9 cellular contexts compared by ENCODE assay signal in the genomic region with DNA sequence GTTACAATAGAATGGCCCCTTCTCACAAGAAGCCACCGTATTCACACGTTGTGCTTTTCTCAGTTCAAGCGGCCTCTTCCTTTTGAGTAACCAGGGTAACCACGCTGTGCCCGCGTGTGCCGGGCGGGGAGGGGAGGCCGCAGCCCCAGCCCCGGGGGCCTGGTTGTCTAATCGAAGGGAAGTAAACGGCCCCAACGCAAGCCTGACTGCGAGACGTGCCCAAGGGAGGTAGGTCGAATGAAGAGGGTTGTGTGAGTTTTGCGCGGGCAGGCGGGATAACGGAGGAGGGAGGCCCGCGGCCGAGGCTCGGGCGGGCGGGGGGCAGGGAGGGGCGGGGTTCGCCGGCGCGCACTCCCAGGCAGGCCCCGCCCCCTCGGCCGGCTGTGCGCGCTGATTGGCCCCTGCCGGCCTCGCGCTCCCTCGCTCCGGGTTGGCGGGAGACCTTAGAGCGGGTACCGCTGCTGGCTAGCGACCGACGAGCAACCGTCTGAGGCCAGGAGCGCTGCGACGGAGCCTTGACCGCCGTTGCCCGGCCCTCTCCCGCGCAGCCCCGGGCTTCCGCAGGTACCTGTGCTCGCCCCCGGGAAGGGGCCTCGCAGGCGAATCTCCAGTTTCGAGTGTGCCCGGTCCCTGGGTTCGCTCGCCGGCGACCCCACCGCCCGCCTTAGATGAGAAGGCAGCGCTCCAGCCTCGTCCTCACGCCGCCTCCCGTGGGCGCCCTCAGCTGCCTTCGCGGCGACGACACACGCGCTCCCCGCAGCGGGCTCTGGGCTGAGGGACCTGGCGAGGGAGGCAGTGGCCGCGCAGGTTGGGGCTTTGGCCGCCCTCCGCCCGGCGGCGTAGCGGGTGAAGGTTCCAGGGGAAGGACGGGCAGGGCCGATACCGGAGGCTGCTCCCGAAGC. TPM values are rescaled to one million over a fixed set of nuclear protein-coding genes. Genes with fewer than 3 reads are reported as not detected.
A peak's percentile ranks its signal among the peaks of the same experiment; 100 is the strongest.
DNase-seq lines count a peak whose midpoint lies in the region; ATAC-seq, FAIRE-seq and TF ChIP-seq lines count a peak whose summit lies in the region.
"Had no signal": no experiment of that assay in that cellular context is flagged by ENCODE, and none has a peak within 500 bp of the region (broad histone marks: within the 10 kb centered on the region; RNA-seq: fewer than 3 reads in every experiment).

A gene (plus strand): TSS at position 451 of the 902 bp plus-strand sequence. CDS start 5,181 bp downstream, outside the sequence.

- H3K27me3 ChIP-seq in MM.1S (replicated peaks; ENCODE audit: insufficient read depth, low read length) (no peaks in the 10 kb centered on the region), keratinocyte (ENCODE audit: control insufficient read depth, extremely low read depth, insufficient read depth, low read length) (no peaks in the 10 kb centered on the region)

- H3K4me3 ChIP-seq in MM.1S (ENCODE audit: low read length), result 0 out of 2 replicates have a peak within 1 kb of the TSS, but pooled peaks have one; percentile 17
- peak within 1 kb of the TSS; percentile 19 to 71 (median 59) for H3K4me3 ChIP-seq in keratinocyte (ENCODE audit: control insufficient read depth in 2 of 3, extremely low read depth in 1 of 3, insufficient read depth in 2 of 3, low read depth in 1 of 3, low read length in 3 of 3)

- H3K9me3 Mint-ChIP-seq in central memory CD8-positive, alpha-beta T cell, result no peaks in the 10 kb centered on the region

- H3K4me2 ChIP-seq in MM.1S (ENCODE audit: low read depth, low read length) (peak within 1 kb of the TSS; percentile 52), keratinocyte (ENCODE audit: control insufficient read depth, extremely low read depth, insufficient read depth, low read depth, low read length) (peak within 1 kb of the TSS; percentile 69)

- peaks cover 9% of the 10 kb centered on the region for H3K4me1 Mint-ChIP-seq in central memory CD8-positive, alpha-beta T cell

- H3K27ac Mint-ChIP-seq in central memory CD8-positive, alpha-beta T cell (ENCODE audit: low read depth), result peak within 1 kb of the TSS; percentile 74

- DNase-seq in DMS153 treated with DMSO at 0.1 percent for 48 hours (lab: John Stamatoyannopoulos, UW; ENCODE audit: unreplicated experiment), result peak; percentile 14
- peak; percentile 32 for DNase-seq in MM.1S
- DNase-seq in central memory CD8-positive, alpha-beta T cell (ENCODE audit: low spot score in 2 of 2), result peak; percentile 52 to 71
- no peak for DNase-seq in keratinocyte (ENCODE audit: low read depth, low spot score)
- peak; percentile 88 for DNase-seq in stimulated activated CD4-positive, alpha-beta T cell treated with anti-CD3 and anti-CD28 coated beads, Interleukin-15, amount 100 ng/mL, for 24 hours
- DNase-seq in NCI-H2196 (lab: John Stamatoyannopoulos, UW; ENCODE audit: unreplicated experiment), result no peak

- H3F3A ChIP-seq in MM.1S (ENCODE audit: insufficient read depth, low read length), result no peaks in the 10 kb centered on the region

- no peak within 1 kb of the TSS for H2AFZ ChIP-seq in MM.1S (ENCODE audit: low read length)
- H2AFZ ChIP-seq in keratinocyte (ENCODE audit: control insufficient read depth, low read length), result peak within 1 kb of the TSS; percentile 59

- H3K79me2 ChIP-seq in MM.1S (ENCODE audit: low read length), result no peaks in the 10 kb centered on the region
- no peaks in the 10 kb centered on the region for H3K79me2 ChIP-seq in keratinocyte (ENCODE audit: control insufficient read depth, insufficient read depth, low read length)

- ATAC-seq in GM21619 (IDR thresholded peaks at IDR 0.05; ENCODE audit: unreplicated experiment), result peak; percentile 80
- ATAC-seq in activated CD4-positive, CD25-positive, alpha-beta regulatory T cell treated with anti-CD3 and anti-CD28 coated beads, Interleukin-2, amount 50 U/mL, for 24 hours, result peak; percentile 93 to 95
- peak; percentile 94 for ATAC-seq in central memory CD8-positive, alpha-beta T cell (replicated peaks; ENCODE audit: extremely low read depth, poor library complexity, severe bottlenecking)

- peak within 1 kb of the TSS; percentile 77 for H3K4me3 Mint-ChIP-seq in central memory CD8-positive, alpha-beta T cell

- dilution Hi-C loops in keratinocyte (cut with MboI; ENCODE audit: extremely low pct_ligation_motif_present, low sequenced_read_pairs), result no loop called here

- TF ChIP-seq CTCF in MM.1S (IDR thresholded peaks at IDR 0.05; ENCODE audit: low read length) (no peak), keratinocyte (optimal IDR thresholded peaks at IDR 0.05 in 1 of 3, IDR thresholded peaks at IDR 0.05 in 1 of 3, conservative IDR thresholded peaks at IDR 0.05 in 1 of 3; ENCODE audit: extremely low read depth in 1 of 3, insufficient read depth in 2 of 3, low read length in 3 of 3) (peak in 1 of 3 experiments; percentile 0)

- no peaks in the 10 kb centered on the region for H3K4me1 ChIP-seq in MM.1S (ENCODE audit: low read length)
- peaks cover 9% of the 10 kb centered on the region for H3K4me1 ChIP-seq in keratinocyte (ENCODE audit: control insufficient read depth, extremely low read depth, insufficient read depth, low read length)

- H3K27ac ChIP-seq in MM.1S (ENCODE audit: low read length), result no peak within 1 kb of the TSS
- H3K27ac ChIP-seq in keratinocyte (ENCODE audit: control insufficient read depth, insufficient read depth, low read length), result peak within 1 kb of the TSS; percentile 31

- H3K9me1 ChIP-seq in keratinocyte (ENCODE audit: control insufficient read depth, extremely low read depth, insufficient read depth, low read length), result no peaks in the 10 kb centered on the region

- H3K9me3 ChIP-seq in MM.1S (replicated peaks; ENCODE audit: insufficient read depth, low read length) (no peaks in the 10 kb centered on the region), keratinocyte (ENCODE audit: control insufficient read depth, low read depth, low read length) (no peaks in the 10 kb centered on the region)

- H3K27me3 Mint-ChIP-seq in central memory CD8-positive, alpha-beta T cell, result no peaks in the 10 kb centered on the region

- H3K9ac ChIP-seq in MM.1S (ENCODE audit: low read length) (no peak within 1 kb of the TSS), keratinocyte (ENCODE audit: control insufficient read depth, extremely low read depth, insufficient read depth, low read length) (peak within 1 kb of the TSS; percentile 47)

- H4K20me1 ChIP-seq in MM.1S (ENCODE audit: insufficient read depth, low read length) (no peaks in the 10 kb centered on the region), keratinocyte (ENCODE audit: control insufficient read depth, extremely low read depth, insufficient read depth, low read length) (no peaks in the 10 kb centered on the region)

- FAIRE-seq in keratinocyte (lab: Jason Lieb, UNC), result no peak
- FAIRE-seq: TTC549 had no signal

- H3K36me3 Mint-ChIP-seq in central memory CD8-positive, alpha-beta T cell (ENCODE audit: insufficient read depth), result peaks cover 8% of the 10 kb centered on the region

- H3K36me3 ChIP-seq in MM.1S (replicated peaks; ENCODE audit: insufficient read depth, low read length) (no peaks in the 10 kb centered on the region), keratinocyte (ENCODE audit: control insufficient read depth in 2 of 2, extremely low read depth in 1 of 2, insufficient read depth in 2 of 2, low read length in 2 of 2) (peaks cover 5 to 6% of the 10 kb centered on the region in 2 experiments)

- no peaks in the 10 kb centered on the region for H3K9me2 ChIP-seq in MM.1S (replicated peaks; ENCODE audit: insufficient read depth, low read length)

RNA-seq across cellular contexts. Expression of the gene that starts here (rescaled TPM):
- polyA plus RNA-seq in keratinocyte, result 0.15 to 0.37 TPM (median 0.22 TPM) in 3 replicates
- 7.3 TPM for polyA plus RNA-seq in keratinocyte (2011; ENCODE audit: low read depth)
- polyA plus RNA-seq in keratinocyte (2011; cell fraction: cytosol; rRNA removed), result 0.04 and 0.15 TPM in 2 replicates
- 0.77 and 1.3 TPM in 2 replicates for polyA plus RNA-seq in keratinocyte (2011; cell fraction: nucleus; rRNA removed)
- polyA plus RNA-seq in keratinocyte (2012; ENCODE audit: low replicate concordance), result 3.2 TPM in 1 of 2 replicates, not detected in the other
- polyA minus RNA-seq in keratinocyte, result 0.35 TPM in 1 of 3 replicates, not detected in the others
- polyA minus RNA-seq in keratinocyte (2011; cell fraction: cytosol; rRNA and poly(A)+ RNA removed), result not detected
- polyA minus RNA-seq in keratinocyte (2011; cell fraction: nucleus; rRNA and poly(A)+ RNA removed), result 1.4 and 5.7 TPM in 2 replicates

Comparison
In these comparisons a context has a peak if more than half of its experiments do, and no peak if none do; other contexts are left out.
1. DNase-seq: peak in DMS153 treated with DMSO at 0.1 percent for 48 hours (single experiment), MM.1S (single experiment), central memory CD8-positive, alpha-beta T cell (2 of 2) and stimulated activated CD4-positive, alpha-beta T cell treated with anti-CD3 and anti-CD28 coated beads, Interleukin-15, amount 100 ng/mL, for 24 hours (single experiment); none in keratinocyte (single experiment) and NCI-H2196 (single experiment).
2. Peak in every context shown above with its lines, with median percentiles within 50 percentile points of each other: ATAC-seq.